In genomic region chr9:15271403-15271802, GRCh38 we compare ENCODE assay signal across 22 cellular contexts. TPM values are rescaled to one million over a fixed set of nuclear protein-coding genes. Genes with fewer than 3 reads are reported as not detected.
DNase-seq lines count a peak whose midpoint lies in the region; ATAC-seq, FAIRE-seq and TF ChIP-seq lines count a peak whose summit lies in the region.
"Had no signal": no experiment of that assay in that cellular context is flagged by ENCODE, and none has a peak within 500 bp of the region (broad histone marks: within the 10 kb centered on the region; RNA-seq: fewer than 3 reads in every experiment).

No MANE protein-coding gene starts in this region.

- peak in 1 of 2 experiments; percentile 32; a peak in 1 of 4 replicates for TF ChIP-seq RAD21 in K562 (CRISPR knock-in tag; conservative IDR thresholded peaks at IDR 0.05 in 1 of 2, IDR thresholded peaks at IDR 0.05 in 1 of 2)

- no TSS peak for BruUV-seq in K562 (replicated peaks; lab: Mats Ljungman, UMichigan)

- peak; percentile 69 for ATAC-seq in HG02885 (IDR thresholded peaks at IDR 0.05; ENCODE audit: poor library complexity, unreplicated experiment)
- peak; percentile 78 for ATAC-seq in K562
- ATAC-seq in upper lobe of right lung = peak; percentile 30
- ATAC-seq in HG02981 (IDR thresholded peaks at IDR 0.05; ENCODE audit: unreplicated experiment) = no peak

- no peaks in the 10 kb centered on the region; a peak in 2 of 5 replicates for H3K27me3 ChIP-seq in K562 (ENCODE audit: control insufficient read depth in 2 of 2, insufficient read depth in 2 of 2, low read length in 2 of 2)
- no peaks in the 10 kb centered on the region for H3K27me3 ChIP-seq in upper lobe of right lung
- H3K27me3 ChIP-seq in SJCRH30 = no peaks in the 10 kb centered on the region
- H3K27me3 ChIP-seq: spleen, tibial artery had no signal

- H3K9me3 ChIP-seq in K562 (replicated peaks; ENCODE audit: control insufficient read depth, insufficient read depth, low read depth, low read length) = no peaks in the 10 kb centered on the region
- H3K9me3 ChIP-seq in upper lobe of right lung = no peaks in the 10 kb centered on the region
- H3K9me3 ChIP-seq in SJCRH30 (replicated peaks) = no peaks in the 10 kb centered on the region
- H3K9me3 ChIP-seq: spleen, tibial artery had no signal

- no peak overlapping the region for H3K9ac ChIP-seq in K562 (ENCODE audit: insufficient read depth in 1 of 2, low read depth in 2 of 2, low read length in 2 of 2)
- H3K9ac ChIP-seq: KMS-11 had no signal

- TF ChIP-seq EP300 in K562 (IDR thresholded peaks at IDR 0.05; ENCODE audit: low read length) = no peak

- H2AFZ ChIP-seq in K562 (ENCODE audit: low read depth, low read length) = no peak overlapping the region

- no peaks in the 10 kb centered on the region for H4K20me1 ChIP-seq in K562 (replicated peaks; ENCODE audit: control insufficient read depth, insufficient read depth, low read length)

- 3% methylated on average over 7 of the region's 7 CpGs for WGBS in K562 (ENCODE audit: insufficient coverage, low coverage, missing lambda C conversion rate)

- H3K9me1 ChIP-seq in K562 (ENCODE audit: control insufficient read depth, insufficient read depth, low read length) = no peaks in the 10 kb centered on the region

- TF ChIP-seq CTCF in K562 (IDR thresholded peaks at IDR 0.05 in 2 of 3, conservative IDR thresholded peaks at IDR 0.05 in 1 of 3; ENCODE audit: insufficient read depth in 2 of 3, low read depth in 1 of 3, low read length in 3 of 3) (peak in 2 of 3 experiments; percentile 13 to 29; a peak in 2 of 6 replicates), upper lobe of right lung (IDR thresholded peaks at IDR 0.05) (no peak)

- DNase-seq in stimulated activated CD4-positive, alpha-beta T cell treated with anti-CD3 and anti-CD28 coated beads, Interleukin-15, amount 100 ng/mL, for 24 hours = peak; percentile 38
- no peak for DNase-seq in stimulated activated CD4-positive, alpha-beta T cell treated with anti-CD3 and anti-CD28 coated beads, Interleukin-12 subunit alpha, Interleukin-12 subunit beta, amount 100 ng/mL, for 4 hours
- DNase-seq in K562 (ENCODE audit: extremely low read depth in 1 of 4, low spot score in 3 of 4) (peak in 2 of 4 experiments; percentile 11 to 34), upper lobe of right lung (no peak), SJCRH30 (no peak)
- DNase-seq: activated naive CD8-positive, alpha-beta T cell treated with anti-CD3 and anti-CD28 coated beads, Interleukin-2, amount 10 ng/mL, durations not matched to agents 7 days and 5 days; AML-193; DMS79; mammary epithelial cell; MV-4-11; NCI-H2081; nucleus accumbens; spleen; stimulated activated naive CD4-positive, alpha-beta T cell treated with Interleukin-2 at 50 U/mL for 16 hours; T1000; tibial artery had no signal

- no peaks in the 10 kb centered on the region for H3K36me3 ChIP-seq in K562 (ENCODE audit: control insufficient read depth, insufficient read depth, low read length)
- H3K36me3 ChIP-seq in upper lobe of right lung = no peaks in the 10 kb centered on the region
- H3K36me3 ChIP-seq in SJCRH30 = no peaks in the 10 kb centered on the region
- H3K36me3 ChIP-seq: spleen, tibial artery had no signal

- FAIRE-seq in K562 (lab: Jason Lieb, UNC) = no peak
- FAIRE-seq: colon, H1 had no signal

- CTCF ChIA-PET in K562 (lab: Yijun Ruan, JAX; ENCODE audit: low intra/inter-chr PET ratio) = no interaction called here

- intact Hi-C loops in K562 (cut with micrococcal nuclease) = loop anchor here (10.0 kb wide), 1 partner anchor 263 kb away; no protein-coding TSS in a partner anchor
- intact Hi-C loops in upper lobe of right lung (cut with DNase I) = no loop called here

- H3K4me2 ChIP-seq in K562 (ENCODE audit: insufficient read depth, low read length) = no peak overlapping the region
- H3K4me2 ChIP-seq: KMS-11 had no signal

- H3K4me3 ChIP-seq in K562 = no peak overlapping the region
- H3K4me3 ChIP-seq in upper lobe of right lung = no peak overlapping the region
- H3K4me3 ChIP-seq in SJCRH30 = no peak overlapping the region
- H3K4me3 ChIP-seq: spleen, tibial artery had no signal

- POLR2A ChIA-PET in K562 (lab: Yijun Ruan, JAX) = no interaction called here

- no peaks in the 10 kb centered on the region for H3K79me2 ChIP-seq in K562 (ENCODE audit: control insufficient read depth, insufficient read depth, low read length)

- H3K27ac ChIP-seq in K562 (ENCODE audit: extremely low read depth, low read depth, low read length) (no peak overlapping the region), upper lobe of right lung (no peak overlapping the region), SJCRH30 (no peak overlapping the region)
- H3K27ac ChIP-seq: KMS-11, RWPE1, spleen, tibial artery had no signal

- H3K4me1 ChIP-seq in K562 (replicated peaks in 1 of 2; ENCODE audit: control insufficient read depth in 2 of 2, insufficient read depth in 2 of 2, low read length in 2 of 2) (no peaks in the 10 kb centered on the region), upper lobe of right lung (no peaks in the 10 kb centered on the region), SJCRH30 (no peaks in the 10 kb centered on the region)
- H3K4me1 ChIP-seq: tibial artery had no signal

- in situ Hi-C loops in K562 (cut with MboI) = loop anchor here (10.0 kb wide), 1 partner anchor 143 kb away; no protein-coding TSS in a partner anchor

- TF ChIP-seq POLR2A in K562 (conservative IDR thresholded peaks at IDR 0.05) = no peak

TF ChIP-seq in K562, 482 proteins besides CTCF, POLR2A, EP300 and RAD21:
- TF ChIP-seq OTX1 (CRISPR knock-in tag; IDR thresholded peaks at IDR 0.05) (no peak), MTA2 (IDR thresholded peaks at IDR 0.05; ENCODE audit: low read depth) (no peak), EGR1 (conservative IDR thresholded peaks at IDR 0.05) (peak; percentile 51; the same call in 1 of the 2 replicates)

RNA-seq across cellular contexts. Expression of gene TTC39B, which starts 35.6 kb away (rescaled TPM):
- total RNA-seq in K562 (2011; cell fraction: chromatin; rRNA removed; ENCODE audit: low replicate concordance) = 0.60 and 1.8 TPM in 2 replicates
- 0.33 and 0.39 TPM in 2 replicates for total RNA-seq in K562 (2011; cell fraction: nucleolus; rRNA removed)
- 0.61 and 0.95 TPM in 2 replicates for total RNA-seq in K562 (2011; cell fraction: nucleoplasm; rRNA removed)
- total RNA-seq in K562 (2014; rRNA removed) = 0.82 and 0.91 TPM in 2 replicates
- total RNA-seq in K562 (2014; rRNA removed; fragmentation: Illumina TruSeq; extraction: Trizol) = 1.1 and 1.3 TPM in 2 replicates
- total RNA-seq in K562 (2015; rRNA removed; fragmentation: Illumina TruSeq; extraction: Trizol) = 0.53 and 0.98 TPM in 2 replicates
- 1.2 and 1.5 TPM in 2 replicates for total RNA-seq in K562 (2021)
- polyA plus RNA-seq in K562 (2011; rRNA removed) = 0.32 and 0.85 TPM in 2 replicates
- 0.07 and 0.27 TPM in 2 replicates for polyA plus RNA-seq in K562 (2011; cell fraction: cytosol; rRNA removed)
- polyA plus RNA-seq in K562 (2011; cell fraction: nucleus; rRNA removed) = 0.11 and 0.66 TPM in 2 replicates
- 0.57 and 3.4 TPM in 2 replicates for polyA plus RNA-seq in K562 (2012)
- polyA plus RNA-seq in K562 (2014; fragmentation: Illumina TruSeq; extraction: Trizol) = 0.66 and 0.76 TPM in 2 replicates
- 1 to 10 TPM in 1 of 2 experiments, under 1 TPM in 1; 0.95 to 1.2 TPM for polyA plus RNA-seq in K562 (2014; fragmentation: Nextera tagmentation; extraction: Ambion mirVana)
- polyA plus RNA-seq in K562 (2014; rRNA removed) = 0.62 and 1.7 TPM in 2 replicates
- polyA minus RNA-seq in K562 (2011; rRNA and poly(A)+ RNA removed) = 1.3 and 1.5 TPM in 2 replicates
- 0.19 and 0.55 TPM in 2 replicates for polyA minus RNA-seq in K562 (2011; cell fraction: cytosol; rRNA and poly(A)+ RNA removed)
- 0.40 and 1.00 TPM in 2 replicates for polyA minus RNA-seq in K562 (2011; cell fraction: nucleus; rRNA and poly(A)+ RNA removed)
- total RNA-seq in upper lobe of right lung = 46.9 TPM
- total RNA-seq in SJCRH30 (2014; rRNA removed; shearing (Covaris generic)) = 2.2 and 2.4 TPM in 2 replicates

Comparison
In these comparisons a context has a peak if more than half of its experiments do, and no peak if none do; other contexts are left out.
1. RNA of gene TTC39B, which starts 35.6 kb away (total RNA-seq): 46.9 TPM in upper lobe of right lung (single experiment); 2.2 to 2.4 TPM in SJCRH30 and 0.33 to 1.8 TPM in K562; every median in the first group is over 10 times any median in the second.